8 cellular contexts compared by ENCODE assay signal in genomic region chr15:55799287-55800212, GRCh38. TPM values are rescaled to one million over a fixed set of nuclear protein-coding genes. Genes with fewer than 3 reads are reported as not detected.
A peak's percentile ranks its signal among the peaks of the same experiment; 100 is the strongest.
DNase-seq lines count a peak whose midpoint lies in the region; ATAC-seq, FAIRE-seq and TF ChIP-seq lines count a peak whose summit lies in the region.

No MANE protein-coding gene starts in this region.

- H3K4me3 ChIP-seq in neuron (ENCODE audit: low read length): peak overlapping the region; percentile 33

- ATAC-seq in HG03439 (IDR thresholded peaks at IDR 0.05; ENCODE audit: unreplicated experiment): no peak

- peaks cover 20% of the 10 kb centered on the region for H3K4me1 ChIP-seq in neuron (ENCODE audit: insufficient read depth, low read length)

- no peaks in the 10 kb centered on the region for H3K36me3 ChIP-seq in neuron (ENCODE audit: insufficient read depth, low read length)

- peak overlapping the region; percentile 95 for H2AFZ ChIP-seq in neuron (ENCODE audit: low read depth, low read length)

- no peak for TF ChIP-seq POLR2A in H54 (IDR thresholded peaks at IDR 0.05; ENCODE audit: low read depth, low read length)

- no peaks in the 10 kb centered on the region for H3K9me3 ChIP-seq in neuron (ENCODE audit: low read length)

- DNase-seq in NCI-H345 (lab: John Stamatoyannopoulos, UW): peak; percentile 23
- no peak for DNase-seq in NCI-H345 treated with DMSO at 0.1 percent for 48 hours (lab: John Stamatoyannopoulos, UW; ENCODE audit: unreplicated experiment)
- peak; percentile 19 for DNase-seq in H54 (ENCODE audit: insufficient read length, low spot score)
- peak; percentile 43 for DNase-seq in NCI-H748 (lab: John Stamatoyannopoulos, UW; ENCODE audit: unreplicated experiment)
- DNase-seq in dermis microvascular lymphatic vessel endothelial cell (ENCODE audit: low read depth in 2 of 2): peak; percentile 36 to 62
- DNase-seq in NCI-H2171 (lab: John Stamatoyannopoulos, UW): no peak

- FAIRE-seq in H54 (lab: Jason Lieb, UNC): no peak

- H3K27me3 ChIP-seq in neuron (ENCODE audit: insufficient read depth, low read length): no peaks in the 10 kb centered on the region

RNA-seq across cellular contexts. Expression of gene PRTG, which starts 56.6 kb away (rescaled TPM):
- total RNA-seq in dermis microvascular lymphatic vessel endothelial cell: 1.0 and 1.2 TPM in 2 replicates

Comparison
In these comparisons a context has a peak if more than half of its experiments do, and no peak if none do; other contexts are left out.
1. DNase-seq: peak in NCI-H345 (single experiment), H54 (single experiment), NCI-H748 (single experiment) and dermis microvascular lymphatic vessel endothelial cell (2 of 2); none in NCI-H345 treated with DMSO at 0.1 percent for 48 hours (single experiment) and NCI-H2171 (single experiment).